ENCODE assay signal across 14 cellular contexts in the genomic region with DNA sequence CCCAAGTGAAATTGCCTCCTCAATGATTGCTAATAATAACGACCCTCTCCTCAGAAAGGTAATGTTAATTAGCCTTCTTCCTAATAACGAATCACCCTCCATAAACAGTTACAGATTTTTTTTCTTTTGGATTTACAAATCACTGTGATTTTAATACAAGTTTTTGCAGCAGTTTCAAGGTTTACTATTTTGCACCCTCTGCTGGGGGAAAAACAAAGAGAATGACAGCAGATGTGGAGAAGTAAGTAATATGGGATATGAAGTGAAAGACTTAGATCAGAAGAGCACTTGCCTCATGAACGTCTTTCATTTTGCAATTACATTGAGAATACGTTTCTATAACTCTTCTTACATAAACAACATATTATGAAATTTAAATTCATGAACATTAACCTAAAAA.
DNase-seq lines count a peak whose midpoint lies in the region; ATAC-seq and TF ChIP-seq lines count a peak whose summit lies in the region.
"Had no signal": no experiment of that assay in that cellular context is flagged by ENCODE, and none has a peak within 500 bp of the region (broad histone marks: within the 10 kb centered on the region; RNA-seq: fewer than 3 reads in every experiment).

No MANE protein-coding gene starts in this region.

- no peak for ATAC-seq in GM21423 (IDR thresholded peaks at IDR 0.05; ENCODE audit: unreplicated experiment)
- ATAC-seq in HG02610 (IDR thresholded peaks at IDR 0.05; ENCODE audit: unreplicated experiment), result no peak
- no peak for ATAC-seq in GM18861 (IDR thresholded peaks at IDR 0.05; ENCODE audit: unreplicated experiment)
- ATAC-seq: left colon had no signal

- TF ChIP-seq CTCF in AG09309 (IDR thresholded peaks at IDR 0.05; ENCODE audit: control insufficient read depth, insufficient read depth, low read depth, low read length, missing control alignments) (peak; percentile 60), choroid plexus epithelial cell (conservative IDR thresholded peaks at IDR 0.05; ENCODE audit: low read depth, low read length) (peak; percentile 60)

- H3K4me3 ChIP-seq in AG09309 (ENCODE audit: control insufficient read depth, low read depth, low read length) (no peak overlapping the region), choroid plexus epithelial cell (ENCODE audit: low read depth, low read length) (no peak overlapping the region)
- H3K4me3 ChIP-seq: ovary, suprapubic skin had no signal

- peak; percentile 28 for DNase-seq in AG09309 (ENCODE audit: low read depth)
- DNase-seq in Kasumi-1 (lab: John Stamatoyannopoulos, UW), result peak; percentile 26 to 31
- peak; percentile 81 for DNase-seq in choroid plexus epithelial cell (ENCODE audit: low read depth)
- DNase-seq in medulla oblongata (ENCODE audit: extremely low spot score), result peak; percentile 41
- no peak for DNase-seq in retina
- DNase-seq: amniotic stem cell, Karpas-422, left colon, NCI-H526 treated with DMSO at 0.1 percent for 48 hours, ovary had no signal
